8 cellular contexts compared by ENCODE assay signal in the genomic region with DNA sequence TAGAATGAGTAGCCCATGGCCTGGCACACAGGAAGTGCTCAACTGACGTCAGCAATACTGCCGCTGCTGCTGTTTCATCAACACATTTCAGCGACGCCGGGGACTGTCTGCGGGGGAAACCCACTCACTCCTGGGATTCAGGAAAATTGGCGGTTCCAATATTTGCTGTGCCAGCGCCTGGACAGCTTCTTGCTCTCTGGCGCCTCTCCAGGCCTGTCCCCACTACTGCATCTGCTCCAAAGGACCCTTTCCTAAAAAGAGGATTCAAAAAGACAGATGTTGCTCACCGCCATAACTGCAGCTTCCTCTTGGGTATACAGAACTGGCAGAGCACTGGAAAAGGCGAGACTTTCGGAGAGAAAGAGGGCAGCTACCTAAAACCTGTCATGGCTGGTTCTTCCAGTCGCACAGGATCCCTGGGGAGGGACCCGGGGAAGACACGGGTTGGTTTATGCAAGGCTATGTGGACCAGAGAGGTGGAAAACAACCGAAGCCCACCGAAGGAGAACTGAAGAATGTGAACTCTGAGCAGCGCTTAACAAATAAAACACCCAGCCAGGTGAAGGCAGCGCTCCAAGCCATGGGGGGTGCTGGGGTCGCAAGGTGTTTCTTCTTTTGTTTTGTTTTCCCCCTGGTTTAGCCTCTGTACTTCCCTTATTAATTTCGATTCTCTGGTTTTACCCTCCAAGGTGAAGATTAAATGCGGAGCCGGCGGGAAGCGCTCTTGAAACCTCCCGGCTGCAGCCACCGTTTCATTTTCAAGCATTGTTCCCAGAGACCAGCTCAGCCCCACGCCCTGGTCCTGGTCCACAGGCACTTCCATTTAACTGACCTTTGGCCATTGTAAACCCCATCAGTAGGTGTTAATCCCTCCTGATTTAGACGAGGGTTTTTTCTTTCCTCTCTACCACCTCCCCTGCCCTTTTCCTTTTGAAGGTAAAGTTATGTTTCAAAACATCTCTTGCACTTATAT. TPM values are rescaled to one million over a fixed set of nuclear protein-coding genes. Genes with fewer than 3 reads are reported as not detected.
DNase-seq lines count a peak whose midpoint lies in the region; ATAC-seq, FAIRE-seq and TF ChIP-seq lines count a peak whose summit lies in the region.

No MANE protein-coding gene starts in this region.

- no peaks in the 10 kb centered on the region for H3K27me3 ChIP-seq in GM06990 (replicated peaks; ENCODE audit: control insufficient read depth, insufficient read depth, low read length)
- no peaks in the 10 kb centered on the region for H3K27me3 ChIP-seq in H1 (replicated peaks in 1 of 4; ENCODE audit: control insufficient read depth in 3 of 4, extremely low read depth in 1 of 4, insufficient read depth in 3 of 4, low read length in 3 of 4)
- H3K27me3 ChIP-seq in pancreas = peaks cover 0 to 4% (median 0%) of the 10 kb centered on the region in 4 donors
- peaks cover 0 to 39% (median 16%) of the 10 kb centered on the region in 7 donors for H3K27me3 ChIP-seq in spleen (replicated peaks in 1 of 7)

- no peaks in the 10 kb centered on the region for H3K79me1 ChIP-seq in H1 (ENCODE audit: low read depth, low read length)

- no peak overlapping the region for H2BK12ac ChIP-seq in H1 (ENCODE audit: low read depth, low read length)

- no peak overlapping the region for H4K91ac ChIP-seq in H1 (replicated peaks; ENCODE audit: insufficient read length, low read length)

- POLR2A ChIA-PET in H1 (lab: Charles Lee; ENCODE audit: partially characterized antibody) = interaction anchor here (1.2 to 1.4 kb wide), 4 partner anchors 27 to 77 kb away, joined by 3 to 4 read pairs (median 3); a partner anchor contains a TSS

- H3K9ac ChIP-seq in H1 (replicated peaks in 1 of 4; ENCODE audit: extremely low read depth in 1 of 4, low read depth in 3 of 4, low read length in 3 of 4) = no peak overlapping the region

- TF ChIP-seq CTCF in GM06990 (IDR thresholded peaks at IDR 0.05; ENCODE audit: insufficient read depth, low read length, poor library complexity, severe bottlenecking) (peak; percentile 35), H1 (IDR thresholded peaks at IDR 0.05; ENCODE audit: control extremely low read depth in 1 of 3, insufficient read depth in 1 of 3, low read depth in 1 of 3, low read length in 3 of 3) (peak; percentile 52 to 82 (median 62)), pancreas (IDR thresholded peaks at IDR 0.05) (peak in 2 of 4 donors; percentile 31 to 38), spleen (IDR thresholded peaks at IDR 0.05 in 8 of 11, conservative IDR thresholded peaks at IDR 0.05 in 3 of 11) (peak in 1 of 11 experiments; percentile 28)

- no peaks in the 10 kb centered on the region for H3K23me2 ChIP-seq in H1 (ENCODE audit: low read depth, low read length)

- WGBS in H1 (ENCODE audit: extremely low coverage in 1 of 2, insufficient coverage in 1 of 2, insufficient read length in 1 of 2, insufficient replicate concordance in 2 of 2, low coverage in 1 of 2, low lambda C conversion rate in 2 of 2, missing lambda C conversion rate in 1 of 2), 2 experiments = 77% methylated on average over 29 of the region's 29 CpGs; no CpG with 5 or more reads in 1 of the 2 experiments
- 33 to 42% methylated on average over 29 of the region's 29 CpGs for WGBS in pancreas, 2 donors
- 61 to 74% (median 64%) methylated on average over 26 to 29 of the region's 29 CpGs for WGBS in spleen, 5 donors

- H3K27me3 Mint-ChIP-seq in T-helper 2 cell treated with Interferon-gamma antibody and Interleukin-4, amounts not matched to agents 5 μg/mL and 100 μg/mL, for 36 hours (ENCODE audit: low read depth) = peaks cover 2% of the 10 kb centered on the region

- H3K4me3 ChIP-seq in GM06990 (replicated peaks; ENCODE audit: low read depth, low read length) (no peak overlapping the region), H1 (ENCODE audit: extremely low read depth in 1 of 4, insufficient read depth in 2 of 4, low read depth in 3 of 4, low read length in 4 of 4) (no peak overlapping the region), pancreas (peak overlapping the region in 1 of 4 donors; percentile 6), spleen (no peak overlapping the region)

- H3K36me3 Mint-ChIP-seq in T-helper 2 cell treated with Interferon-gamma antibody and Interleukin-4, amounts not matched to agents 5 μg/mL and 100 μg/mL, for 36 hours (ENCODE audit: low read depth) = no peaks in the 10 kb centered on the region

- H3K79me2 ChIP-seq in H1 (ENCODE audit: control insufficient read depth in 1 of 2, insufficient read depth in 2 of 2, low read length in 2 of 2) = no peaks in the 10 kb centered on the region

- H3K36me3 ChIP-seq in GM06990 (ENCODE audit: control insufficient read depth, insufficient read depth, low read length) (no peaks in the 10 kb centered on the region), H1 (ENCODE audit: control insufficient read depth in 2 of 4, insufficient read depth in 4 of 4, low read length in 3 of 4) (no peaks in the 10 kb centered on the region), pancreas (no peaks in the 10 kb centered on the region), spleen (no peaks in the 10 kb centered on the region)

- H4K8ac ChIP-seq in H1 (ENCODE audit: extremely low read depth, insufficient read depth, low read length) = no peak overlapping the region

- no peak overlapping the region for H3K27ac Mint-ChIP-seq in T-helper 2 cell treated with Interferon-gamma antibody and Interleukin-4, amounts not matched to agents 5 μg/mL and 100 μg/mL, for 36 hours

- no peak overlapping the region for H3K4me2 ChIP-seq in H1 (ENCODE audit: insufficient read depth in 1 of 2, low read depth in 2 of 2, low read length in 2 of 2)

- FAIRE-seq in H1 (lab: Jason Lieb, UNC) (no peak), pancreas (lab: Jason Lieb, UNC) (no peak)

- no peak overlapping the region for H4K5ac ChIP-seq in H1 (ENCODE audit: insufficient read length, low read depth, low read length)

- H2BK20ac ChIP-seq in H1 (ENCODE audit: low read length) = no peak overlapping the region

- DNase-seq in GM06990 (ENCODE audit: extremely low read depth, insufficient read length) = no peak
- DNase-seq in NCI-H2227 treated with DMSO at 0.1 percent for 48 hours (lab: John Stamatoyannopoulos, UW) = peak; percentile 25
- peak in 1 of 2 experiments; percentile 81 for DNase-seq in H1 (ENCODE audit: low read depth in 1 of 2, low spot score in 2 of 2)
- peak; percentile 12 to 78 (median 57) for DNase-seq in pancreas
- DNase-seq in spleen = no peak
- DNase-seq in AG08395 (ENCODE audit: low spot score) = no peak
- no peak for DNase-seq in T-helper 2 cell treated with Interferon-gamma antibody and Interleukin-4, amounts not matched to agents 5 μg/mL and 100 μg/mL, for 36 hours (ENCODE audit: low spot score)

- no peak overlapping the region for H3K27ac ChIP-seq in H1 (ENCODE audit: low read depth, low read length)
- H3K27ac ChIP-seq in pancreas = no peak overlapping the region
- no peak overlapping the region for H3K27ac ChIP-seq in spleen

- TF ChIP-seq POLR2A in H1 (IDR thresholded peaks at IDR 0.05; ENCODE audit: control extremely low read depth in 1 of 2, low read depth in 2 of 2, low read length in 2 of 2) (no peak), spleen (IDR thresholded peaks at IDR 0.05) (no peak)

- H3K4me1 ChIP-seq in H1 (replicated peaks in 1 of 4; ENCODE audit: control insufficient read depth in 3 of 4, insufficient read depth in 4 of 4, low read length in 3 of 4) (peaks cover 0 to 2% (median 0%) of the 10 kb centered on the region in 4 experiments; a peak in 2 of 7 replicates), pancreas (no peaks in the 10 kb centered on the region), spleen (no peaks in the 10 kb centered on the region)

- CTCF ChIA-PET in H1 (lab: Charles Lee; ENCODE audit: partially characterized antibody) = interaction anchor here (0.7 to 28.3 kb wide), 27 partner anchors 9 to 391 kb away, joined by 3 to 531 read pairs (median 5); a partner anchor contains a TSS

- no peak overlapping the region; the same call in 1 of the 2 replicates for H3K18ac ChIP-seq in H1 (ENCODE audit: extremely low read depth, low read length)

- H3K4me3 Mint-ChIP-seq in T-helper 2 cell treated with Interferon-gamma antibody and Interleukin-4, amounts not matched to agents 5 μg/mL and 100 μg/mL, for 36 hours = no peak overlapping the region

- H2AFZ ChIP-seq in H1 (ENCODE audit: low read length) = 0 out of 2 replicates have a peak overlapping the region, but pooled peaks have one; percentile 47

- H3K4ac ChIP-seq in H1 (replicated peaks; ENCODE audit: insufficient read length, low read depth, low read length) = peak overlapping the region; percentile 5

- H2BK15ac ChIP-seq in H1 (ENCODE audit: low read length) = no peak overlapping the region

- ATAC-seq in pancreas = peak; percentile 68 to 91 (median 74)
- ATAC-seq in GM21723 (IDR thresholded peaks at IDR 0.05; ENCODE audit: unreplicated experiment) = no peak

- no peaks in the 10 kb centered on the region for H3K9me3 ChIP-seq in H1 (ENCODE audit: insufficient read depth in 2 of 2, low read depth in 1 of 2, low read length in 1 of 2)
- no peaks in the 10 kb centered on the region for H3K9me3 ChIP-seq in pancreas
- H3K9me3 ChIP-seq in spleen = no peaks in the 10 kb centered on the region

- peak; percentile 34 to 48; a peak in 3 of 4 replicates for TF ChIP-seq RAD21 in H1 (IDR thresholded peaks at IDR 0.05 in 1 of 2, conservative IDR thresholded peaks at IDR 0.05 in 1 of 2; ENCODE audit: low read depth in 2 of 2, low read length in 2 of 2)

- TF ChIP-seq EP300 in H1 (IDR thresholded peaks at IDR 0.05; ENCODE audit: borderline replicate concordance in 1 of 2, low read depth in 2 of 2, low read length in 2 of 2) = no peak

- H2BK5ac ChIP-seq in H1 (ENCODE audit: low read depth, low read length) = no peak overlapping the region

- no peak overlapping the region for H2BK120ac ChIP-seq in H1 (replicated peaks; ENCODE audit: low read depth, low read length)

- no peaks in the 10 kb centered on the region for H3K9me3 Mint-ChIP-seq in T-helper 2 cell treated with Interferon-gamma antibody and Interleukin-4, amounts not matched to agents 5 μg/mL and 100 μg/mL, for 36 hours

- H3K4me1 Mint-ChIP-seq in T-helper 2 cell treated with Interferon-gamma antibody and Interleukin-4, amounts not matched to agents 5 μg/mL and 100 μg/mL, for 36 hours (ENCODE audit: low read depth) = no peaks in the 10 kb centered on the region

- intact Hi-C loops in pancreas (cut with DNase I) (no loop called here), spleen (cut with DNase I; ENCODE audit: low total_unique reads) (no loop called here)

- H3K23ac ChIP-seq in H1 (ENCODE audit: insufficient read length) = no peak overlapping the region

- H3K14ac ChIP-seq in H1 (ENCODE audit: insufficient read length) = no peak overlapping the region

- H2AK5ac ChIP-seq in H1 (ENCODE audit: low read depth, low read length) = no peak overlapping the region

- no peak overlapping the region for H3K56ac ChIP-seq in H1 (replicated peaks; ENCODE audit: insufficient read length, low read depth, low read length)

- H4K20me1 ChIP-seq in H1 (replicated peaks in 1 of 2; ENCODE audit: control insufficient read depth in 1 of 2, insufficient read depth in 2 of 2, low read length in 2 of 2) = no peaks in the 10 kb centered on the region

RNA-seq across cellular contexts. Expression of a gene that starts 39.5 kb away (rescaled TPM):
- total RNA-seq in H1 (2021; fragmentation: NEBNext Ultra II Directional; extraction: Animal tissue kit (Norgen Biotek cat#: 25700)) = 0.21 TPM in 1 of 2 replicates, not detected in the other
- 0.33 and 0.77 TPM in 2 replicates for polyA plus RNA-seq in H1 (2011; rRNA removed)
- 0.54 TPM for polyA plus RNA-seq in H1 (2011; cell fraction: cytosol; rRNA removed)
- polyA plus RNA-seq in H1 (2011; cell fraction: nucleus; rRNA removed) = 1.5 TPM
- polyA plus RNA-seq in H1 (2012, experiment 1 of 2) = 0.46 to 1.9 TPM (median 1.0 TPM) in 4 replicates
- 0.09 TPM for polyA plus RNA-seq in H1 (2012, experiment 2 of 2)
- 0.20 TPM for polyA plus RNA-seq in H1 (2013, experiment 1 of 2)
- polyA plus RNA-seq in H1 (2013, experiment 2 of 2) = 0.50 TPM
- polyA minus RNA-seq in H1 (2011; rRNA and poly(A)+ RNA removed) = 0.80 TPM in 1 of 2 replicates, not detected in the other
- not detected for polyA minus RNA-seq in H1 (2011; cell fraction: cytosol; rRNA and poly(A)+ RNA removed)
- 0.30 TPM for polyA minus RNA-seq in H1 (2011; cell fraction: nucleus; rRNA and poly(A)+ RNA removed)
- under 1 TPM; 0.20 to 0.71 (median 0.23) TPM for total RNA-seq in pancreas
- under 1 TPM; 0.15 to 0.33 TPM for polyA plus RNA-seq in pancreas
- total RNA-seq in spleen = not detected
- under 1 TPM in 2 of 3 donors, not detected in 1; 0.03 to 0.09 TPM for polyA plus RNA-seq in spleen

Comparison
In these comparisons a context has a peak if more than half of its experiments do, and no peak if none do; other contexts are left out.
1. DNase-seq: peak in NCI-H2227 treated with DMSO at 0.1 percent for 48 hours (single experiment) and pancreas (6 of 6); none in GM06990 (single experiment), spleen (single experiment), AG08395 (single experiment) and T-helper 2 cell treated with Interferon-gamma antibody and Interleukin-4, amounts not matched to agents 5 μg/mL and 100 μg/mL, for 36 hours (single experiment).